Comparison of ENCODE assay signal across 25 cellular contexts in the genomic region with DNA sequence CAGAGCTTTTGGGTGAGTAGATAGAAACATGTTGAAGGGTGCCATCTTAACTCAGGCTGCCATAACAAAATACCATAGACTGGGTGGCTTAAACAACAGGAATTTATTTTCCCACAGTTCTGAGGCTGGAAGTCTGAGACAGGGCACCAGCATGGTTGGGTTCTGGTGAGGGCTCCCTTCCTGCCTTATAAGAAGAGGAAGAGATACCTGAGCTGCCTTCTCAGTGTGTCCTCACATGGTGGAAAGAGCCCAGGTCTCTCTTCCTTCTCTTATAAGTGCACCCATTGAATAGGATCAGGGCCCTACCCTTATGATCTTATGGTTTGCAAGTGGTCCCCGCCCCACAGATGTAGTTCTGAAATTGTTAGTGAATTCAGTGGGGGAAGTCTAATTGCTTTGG.
"Had no signal": no experiment of that assay in that cellular context is flagged by ENCODE, and none has a peak within 500 bp of the region (broad histone marks: within the 10 kb centered on the region; RNA-seq: fewer than 3 reads in every experiment).

No MANE protein-coding gene starts in this region.

- H3K9me3 Mint-ChIP-seq: dendritic cell treated with granulocyte-macrophage colony-stimulating factor and Interleukin-4, amounts not matched to agents 40 ng/mL and 50 ng/mL, for 4 days; effector memory CD8-positive, alpha-beta T cell; natural killer cell; stimulated activated effector memory CD8-positive, alpha-beta T cell treated with anti-CD3 and anti-CD28 coated beads, Interleukin-12 subunit alpha, Interleukin-12 subunit beta, amount 100 ng/mL, for 72 hours had no signal

- H3K4me1 ChIP-seq: gastroesophageal sphincter, testis had no signal

- H3K27me3 ChIP-seq: esophagus squamous epithelium, gastroesophageal sphincter, ovary, testis, tibial nerve had no signal

- H3K27ac ChIP-seq: epithelial cell of prostate, gastroesophageal sphincter, ovary, testis, tibial nerve had no signal

- H3K9me3 ChIP-seq: esophagus squamous epithelium, gastroesophageal sphincter, mucosa of descending colon, ovary, testis, tibial nerve had no signal

- H3K27ac Mint-ChIP-seq: dendritic cell treated with granulocyte-macrophage colony-stimulating factor and Interleukin-4, amounts not matched to agents 40 ng/mL and 50 ng/mL, for 4 days; effector memory CD8-positive, alpha-beta T cell; natural killer cell; progenitor cell of endocrine pancreas; stimulated activated effector memory CD8-positive, alpha-beta T cell treated with anti-CD3 and anti-CD28 coated beads, Interleukin-12 subunit alpha, Interleukin-12 subunit beta, amount 100 ng/mL, for 72 hours; stimulated activated naive CD8-positive, alpha-beta T cell treated with anti-CD3 and anti-CD28 coated beads, Interleukin-15, amount 100 ng/mL, for 72 hours had no signal

- H3K36me3 Mint-ChIP-seq: natural killer cell had no signal

- H3K4me1 Mint-ChIP-seq: neural crest cell had no signal

- DNase-seq: cerebellar nuclear complex; effector memory CD8-positive, alpha-beta T cell; esophagus squamous epithelium; foreskin fibroblast; glutamatergic neuron; kidney; left colon; left ventricle myocardium superior; mucosa of descending colon; natural killer cell; nucleus accumbens; ovary; right cardiac atrium; stimulated activated CD4-positive, alpha-beta T cell treated with anti-CD3 and anti-CD28 coated beads, Interleukin-4, amount 100 ng/mL, for 1 hour; stimulated activated CD8-positive, alpha-beta memory T cell treated with anti-CD3 and anti-CD28 coated beads, Interleukin-4, amount 100 ng/mL, for 48 hours; stimulated activated naive CD8-positive, alpha-beta T cell treated with anti-CD3 and anti-CD28 coated beads, Interleukin-15, amount 100 ng/mL, for 72 hours; testis had no signal

- H3K4me3 Mint-ChIP-seq: dendritic cell treated with granulocyte-macrophage colony-stimulating factor and Interleukin-4, amounts not matched to agents 40 ng/mL and 50 ng/mL, for 4 days; effector memory CD8-positive, alpha-beta T cell; natural killer cell; neural crest cell; stimulated activated effector memory CD8-positive, alpha-beta T cell treated with anti-CD3 and anti-CD28 coated beads, Interleukin-12 subunit alpha, Interleukin-12 subunit beta, amount 100 ng/mL, for 72 hours; stimulated activated naive CD8-positive, alpha-beta T cell treated with anti-CD3 and anti-CD28 coated beads, Interleukin-15, amount 100 ng/mL, for 72 hours had no signal

- ATAC-seq: effector memory CD8-positive, alpha-beta T cell; gastroesophageal sphincter; left colon; left ventricle myocardium superior; mucosa of descending colon; natural killer cell; right cardiac atrium; stimulated activated effector memory CD8-positive, alpha-beta T cell treated with anti-CD3 and anti-CD28 coated beads, Interleukin-12 subunit alpha, Interleukin-12 subunit beta, amount 100 ng/mL, for 72 hours; stimulated activated naive CD8-positive, alpha-beta T cell treated with anti-CD3 and anti-CD28 coated beads, Interleukin-15, amount 100 ng/mL, for 72 hours had no signal

- H3K4me3 ChIP-seq: esophagus squamous epithelium, gastroesophageal sphincter, lung, mucosa of descending colon, ovary, testis, tibial nerve had no signal

- H3K27me3 Mint-ChIP-seq: dendritic cell treated with granulocyte-macrophage colony-stimulating factor and Interleukin-4, amounts not matched to agents 40 ng/mL and 50 ng/mL, for 4 days; effector memory CD8-positive, alpha-beta T cell; progenitor cell of endocrine pancreas; stimulated activated naive CD8-positive, alpha-beta T cell treated with anti-CD3 and anti-CD28 coated beads, Interleukin-15, amount 100 ng/mL, for 72 hours had no signal

- H3K36me3 ChIP-seq: gastroesophageal sphincter, ovary had no signal
